Comparison of ENCODE assay signal across 3 cellular contexts in genomic region chr12:132131952-132132351, GRCh38.
TF ChIP-seq lines count a peak whose summit lies in the region.

No MANE protein-coding gene starts in this region.

TF ChIP-seq in K562, 482 proteins besides CTCF, POLR2A, EP300 and RAD21:
- TF ChIP-seq ZNF436 (CRISPR knock-in tag; IDR thresholded peaks at IDR 0.05): no peak
- no peak for TF ChIP-seq TSC22D4 (tag; IDR thresholded peaks at IDR 0.05)
- TF ChIP-seq ZNF586 (CRISPR knock-in tag; conservative IDR thresholded peaks at IDR 0.05): no peak
- no peak for TF ChIP-seq GTF2B (IDR thresholded peaks at IDR 0.05; ENCODE audit: extremely low read depth, insufficient read length)
- TF ChIP-seq HINFP (tag; conservative IDR thresholded peaks at IDR 0.05; ENCODE audit: low read depth): no peak
- no peak for TF ChIP-seq ZNF408 (CRISPR knock-in tag; IDR thresholded peaks at IDR 0.05; ENCODE audit: low read depth)
- TF ChIP-seq ZNF140 (CRISPR knock-in tag; IDR thresholded peaks at IDR 0.05): no peak
- TF ChIP-seq ILF3 (IDR thresholded peaks at IDR 0.05; ENCODE audit: borderline replicate concordance): no peak
TF ChIP-seq in K562: peak in this region for 0.

TF ChIP-seq in HepG2, 621 proteins besides CTCF, POLR2A, EP300 and RAD21:
- 0 out of 2 replicates have a peak, but pooled peaks have one; percentile 32 for TF ChIP-seq POLR2G (IDR thresholded peaks at IDR 0.05; ENCODE audit: low read depth, low read length)
- TF ChIP-seq ZBTB38 (CRISPR knock-in tag; IDR thresholded peaks at IDR 0.05): no peak

TF ChIP-seq in GM12891, 5 proteins besides CTCF, POLR2A, EP300 and RAD21:
- no peak for TF ChIP-seq PAX5 (IDR thresholded peaks at IDR 0.05; ENCODE audit: insufficient read depth, low read length, severe bottlenecking)
